Comparison of ENCODE assay signal across 11 cellular contexts in the genomic region with DNA sequence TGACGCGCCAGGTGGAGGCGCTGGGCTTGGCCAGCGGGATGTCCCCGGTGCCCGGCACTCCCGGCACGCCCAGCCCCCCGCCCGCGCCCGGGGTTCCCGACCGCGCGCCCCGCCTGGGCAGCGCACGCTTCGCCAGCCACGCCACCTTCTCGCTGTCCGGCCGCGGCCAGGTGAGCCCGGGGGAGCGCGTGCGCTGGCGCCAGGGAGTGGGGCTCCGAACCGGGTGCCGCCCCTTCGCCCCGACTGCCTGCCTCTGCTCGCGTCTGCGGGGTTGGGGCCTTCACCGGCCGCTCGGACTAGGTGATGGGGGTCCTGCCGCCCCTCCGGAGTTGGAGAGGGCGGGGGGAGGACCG. TPM values are rescaled to one million over a fixed set of nuclear protein-coding genes. Genes with fewer than 3 reads are reported as not detected.
DNase-seq lines count a peak whose midpoint lies in the region; TF ChIP-seq lines count a peak whose summit lies in the region.
"Had no signal": no experiment of that assay in that cellular context is flagged by ENCODE, and none has a peak within 500 bp of the region (broad histone marks: within the 10 kb centered on the region; RNA-seq: fewer than 3 reads in every experiment).

No MANE protein-coding gene starts in this region.

- no peak overlapping the region for H3K27ac Mint-ChIP-seq in activated T-cell treated with anti-CD3 and anti-CD28 coated beads, Interleukin-2, amount 50 U/mL, for 24 hours

- H3K4me1 Mint-ChIP-seq in activated T-cell treated with anti-CD3 and anti-CD28 coated beads, Interleukin-2, amount 50 U/mL, for 24 hours (ENCODE audit: low read depth), result peaks cover 8% of the 10 kb centered on the region

- H3K27ac ChIP-seq in coronary artery, result no peak overlapping the region
- H3K27ac ChIP-seq in mesodermal cell (ENCODE audit: low read depth, low read length, severe bottlenecking), result no peak overlapping the region
- no peak overlapping the region for H3K27ac ChIP-seq in suprapubic skin
- H3K27ac ChIP-seq: foreskin keratinocyte had no signal

- H3K27me3 ChIP-seq in suprapubic skin, result peaks cover 49% of the 10 kb centered on the region

- H3K27me3 Mint-ChIP-seq in activated T-cell treated with anti-CD3 and anti-CD28 coated beads, Interleukin-2, amount 50 U/mL, for 24 hours, result peaks cover 51% of the 10 kb centered on the region

- TF ChIP-seq POLR2A in suprapubic skin (IDR thresholded peaks at IDR 0.05), result no peak

- H3K4me3 ChIP-seq in coronary artery, result peak overlapping the region; percentile 67
- peak overlapping the region; percentile 41 for H3K4me3 ChIP-seq in mesodermal cell (ENCODE audit: extremely low read depth, insufficient read depth, low read length, poor library complexity, severe bottlenecking)
- H3K4me3 ChIP-seq in suprapubic skin, result peak overlapping the region; percentile 60

- no peaks in the 10 kb centered on the region for H3K36me3 Mint-ChIP-seq in activated T-cell treated with anti-CD3 and anti-CD28 coated beads, Interleukin-2, amount 50 U/mL, for 24 hours (ENCODE audit: low read depth)

- TF ChIP-seq CTCF in coronary artery (IDR thresholded peaks at IDR 0.05), result no peak
- TF ChIP-seq CTCF in suprapubic skin (IDR thresholded peaks at IDR 0.05), result no peak

- peaks cover 21% of the 10 kb centered on the region for H3K4me1 ChIP-seq in mesodermal cell (ENCODE audit: control insufficient read depth, insufficient read depth, low read length, poor library complexity, severe bottlenecking)
- H3K4me1 ChIP-seq in suprapubic skin, result peaks cover 17% of the 10 kb centered on the region

- H3K36me3 ChIP-seq in mesodermal cell (ENCODE audit: control insufficient read depth, insufficient read depth, low read length), result no peaks in the 10 kb centered on the region
- no peaks in the 10 kb centered on the region for H3K36me3 ChIP-seq in suprapubic skin

- no peak for DNase-seq in activated T-cell treated with anti-CD3 and anti-CD28 coated beads, Interleukin-2, amount 50 U/mL, for 24 hours
- no peak for DNase-seq in activated T-cell treated with anti-CD3 and anti-CD28 coated beads, Interleukin-2, amount 50 U/mL, for 48 hours
- DNase-seq in coronary artery (ENCODE audit: low spot score), result no peak
- no peak for DNase-seq in suprapubic skin (ENCODE audit: low spot score in 2 of 2)
- no peak for DNase-seq in HuH-7.5 (ENCODE audit: low spot score)
- DNase-seq in NCI-H146 (lab: John Stamatoyannopoulos, UW), result no peak
- DNase-seq in stimulated activated CD4-positive, alpha-beta T cell treated with anti-CD3 and anti-CD28 coated beads, Interleukin-2, amount 100 ng/mL, for 48 hours, result no peak
- DNase-seq: foreskin keratinocyte, occipital lobe, SIG-M5 had no signal

- no peak for TF ChIP-seq EP300 in suprapubic skin (IDR thresholded peaks at IDR 0.05)

- no peaks in the 10 kb centered on the region for H3K9me3 ChIP-seq in mesodermal cell (ENCODE audit: control insufficient read depth, low read length)
- H3K9me3 ChIP-seq in suprapubic skin, result no peaks in the 10 kb centered on the region

- H3K4me3 Mint-ChIP-seq in activated T-cell treated with anti-CD3 and anti-CD28 coated beads, Interleukin-2, amount 50 U/mL, for 24 hours, result peak overlapping the region; percentile 10

- no peaks in the 10 kb centered on the region for H3K9me3 Mint-ChIP-seq in activated T-cell treated with anti-CD3 and anti-CD28 coated beads, Interleukin-2, amount 50 U/mL, for 24 hours

- WGBS in mesodermal cell (ENCODE audit: insufficient coverage in 2 of 2), 2 experiments, result 2 to 4% methylated on average over 27 to 43 of the region's 45 CpGs
- WGBS in suprapubic skin, result 3% methylated on average over 6 of the region's 45 CpGs

RNA-seq across cellular contexts. Expression of gene SMTNL2, which starts 0.5 kb away (rescaled TPM):
- 12.7 TPM for polyA plus RNA-seq in mesodermal cell (2013, experiment 1 of 2)
- 12.1 TPM for polyA plus RNA-seq in mesodermal cell (2013, experiment 2 of 2)
- 1 to 10 TPM in 1 of 4 donors, under 1 TPM in 2, not detected in 1; 0.64 to 1.3 (median 0.81) TPM for total RNA-seq in suprapubic skin
- total RNA-seq: foreskin keratinocyte had no signal
- polyA plus RNA-seq: foreskin keratinocyte had no signal

RNA-seq across cellular contexts. Expression of gene GGT6, which starts 24.4 kb away (rescaled TPM):
- polyA plus RNA-seq in mesodermal cell (2013, experiment 1 of 2), result not detected
- polyA plus RNA-seq in mesodermal cell (2013, experiment 2 of 2), result not detected
- total RNA-seq in suprapubic skin, result 100 to 1,000 TPM in 3 of 4 donors, 10 to 100 TPM in 1; 64.6 to 187 (median 134) TPM
- total RNA-seq: occipital lobe had no signal

RNA-seq across cellular contexts. Expression of gene MYBBP1A, which starts 29.6 kb away (rescaled TPM):
- polyA plus RNA-seq in mesodermal cell (2013, experiment 1 of 2), result 23.6 TPM
- polyA plus RNA-seq in mesodermal cell (2013, experiment 2 of 2), result 19.7 TPM
- 100 to 1,000 TPM in 1 of 4 donors, 10 to 100 TPM in 3; 73.4 to 127 (median 83.8) TPM for total RNA-seq in suprapubic skin

RNA-seq across cellular contexts. Expression of gene ALOX15, which starts 56.7 kb away (rescaled TPM):
- polyA plus RNA-seq in mesodermal cell (2013, experiment 1 of 2), result 4.2 TPM
- polyA plus RNA-seq in mesodermal cell (2013, experiment 2 of 2), result 6.6 TPM
- 1 to 10 TPM in 1 of 4 donors, under 1 TPM in 3; 0.15 to 1.5 (median 0.36) TPM for total RNA-seq in suprapubic skin
- total RNA-seq: foreskin keratinocyte, occipital lobe had no signal
- polyA plus RNA-seq: foreskin keratinocyte had no signal
